ENCODE assay signal across 8 cellular contexts in genomic region chr12:21774358-21775129, GRCh38. TPM values are rescaled to one million over a fixed set of nuclear protein-coding genes. Genes with fewer than 3 reads are reported as not detected.
DNase-seq lines count a peak whose midpoint lies in the region; ATAC-seq and TF ChIP-seq lines count a peak whose summit lies in the region.

KCNJ8 (minus strand) TSS chr12:21774706; CDS start chr12:21773616, 1,090 bp downstream.

- peaks cover 13 to 16% of the 10 kb centered on the region in 2 experiments for H3K4me1 Mint-ChIP-seq in H9

- no peak for TF ChIP-seq CTCF in H9 (conservative IDR thresholded peaks at IDR 0.05)

- H3K14ac ChIP-seq in H9 (ENCODE audit: insufficient read depth, low read length): peak within 1 kb of the TSS; percentile 24

- H3K23me2 ChIP-seq in H9 (ENCODE audit: insufficient read length, low read depth, low read length, poor library complexity, severe bottlenecking): peaks cover 6% of the 10 kb centered on the region

- H4K8ac ChIP-seq in H9 (replicated peaks; ENCODE audit: insufficient read length, low read depth, low read length): no peak within 1 kb of the TSS

- no peak within 1 kb of the TSS for H3K4ac ChIP-seq in H9 (ENCODE audit: low read depth, low read length)

- DNase-seq in H9 (peak; percentile 95), SK-N-DZ (ENCODE audit: low spot score) (peak; percentile 95), fibroblast of peridontal ligament (ENCODE audit: extremely low read depth) (peak; percentile 46), myocyte (ENCODE audit: low read depth) (peak; percentile 18), middle frontal gyrus (ENCODE audit: extremely low spot score, low spot score) (no peak), activated gamma-delta T cell (lab: John Stamatoyannopoulos, UW) (no peak)

- H3T11ph ChIP-seq in H9 (ENCODE audit: low read length): no peak within 1 kb of the TSS

- ATAC-seq in GM18519 (IDR thresholded peaks at IDR 0.05; ENCODE audit: low FRiP score, unreplicated experiment) (no peak), HG02973 (IDR thresholded peaks at IDR 0.05; ENCODE audit: unreplicated experiment) (no peak)

- H3K18ac ChIP-seq in H9 (ENCODE audit: insufficient read length, low read depth, low read length): no peak within 1 kb of the TSS

- peak within 1 kb of the TSS; percentile 62 to 83 for H3K4me3 Mint-ChIP-seq in H9

- H2BK15ac ChIP-seq in H9 (ENCODE audit: low read depth, low read length): no peak within 1 kb of the TSS

- WGBS in H9 (ENCODE audit: extremely low coverage, insufficient read length, low lambda C conversion rate): no CpG with 5 or more reads among the region's 49 CpGs

- no peak within 1 kb of the TSS for H3K23ac ChIP-seq in H9 (ENCODE audit: insufficient read length, low read depth, low read length)

- no peaks in the 10 kb centered on the region for H3K9me3 ChIP-seq in H9 (ENCODE audit: control insufficient read depth, low read depth, low read length)

- peak within 1 kb of the TSS; percentile 25 for H3K4me2 ChIP-seq in H9 (ENCODE audit: insufficient read depth, insufficient read length, low read length)

- no peak within 1 kb of the TSS for H3K27ac ChIP-seq in H9 (ENCODE audit: insufficient read length, low read depth, low read length)

- no peaks in the 10 kb centered on the region for H3K79me1 ChIP-seq in H9 (ENCODE audit: insufficient read depth, low read depth, low read length, poor library complexity, severe bottlenecking)

- no peak within 1 kb of the TSS for H2BK20ac ChIP-seq in H9 (ENCODE audit: low read depth, low read length, poor library complexity, severe bottlenecking)

- H4K5ac ChIP-seq in H9 (ENCODE audit: insufficient read length, low read depth, low read length): no peak within 1 kb of the TSS

- no peak within 1 kb of the TSS for H2BK5ac ChIP-seq in H9 (ENCODE audit: insufficient read length, low read length)

- H3K56ac ChIP-seq in H9 (ENCODE audit: insufficient read length, low read depth, low read length): no peak within 1 kb of the TSS

- H3K9me3 Mint-ChIP-seq in H9: no peaks in the 10 kb centered on the region

- peaks cover 5% of the 10 kb centered on the region; the same call in 1 of the 2 replicates for H3K27me3 ChIP-seq in H9 (ENCODE audit: insufficient read depth, low read length)

- H2AFZ ChIP-seq in H9 (ENCODE audit: low read length): no peak within 1 kb of the TSS

- H2BK120ac ChIP-seq in H9 (ENCODE audit: low read depth, low read length, poor library complexity, severe bottlenecking): no peak within 1 kb of the TSS

- H3K9ac ChIP-seq in H9 (ENCODE audit: extremely low read depth, insufficient read length, low read length): no peak within 1 kb of the TSS

- no peak within 1 kb of the TSS for H2BK12ac ChIP-seq in H9 (ENCODE audit: insufficient read length, low read depth, low read length)

- H3K36me3 Mint-ChIP-seq in H9 (ENCODE audit: insufficient read depth in 1 of 3, low read depth in 3 of 3): no peaks in the 10 kb centered on the region

- no peak within 1 kb of the TSS for H3K27ac Mint-ChIP-seq in H9

- no peaks in the 10 kb centered on the region for H3K79me2 ChIP-seq in H9 (ENCODE audit: insufficient read depth, low read length)

- peaks cover 72% of the 10 kb centered on the region for H3K27me3 Mint-ChIP-seq in H9 (ENCODE audit: low read depth)

- H4K20me1 ChIP-seq in H9 (ENCODE audit: control insufficient read depth, insufficient read depth, insufficient read length): no peaks in the 10 kb centered on the region

- no peaks in the 10 kb centered on the region for H3K4me1 ChIP-seq in H9 (ENCODE audit: insufficient read depth, low read length)

- H2AK5ac ChIP-seq in H9 (ENCODE audit: insufficient read length, low read length): no peak within 1 kb of the TSS

- no peak within 1 kb of the TSS for H4K91ac ChIP-seq in H9 (ENCODE audit: insufficient read length, low read depth, low read length)

RNA-seq across cellular contexts. Expression of gene KCNJ8, which starts in this region (rescaled TPM):
- total RNA-seq in H9 (2021) (0.15 and 0.22 TPM in 2 replicates), myocyte (0.10 and 0.40 TPM in 2 replicates)
- polyA plus RNA-seq in SK-N-DZ (2014; cell fraction: cytosol; rRNA removed): 15.9 and 19.5 TPM in 2 replicates
- polyA plus RNA-seq in SK-N-DZ (2014; cell fraction: nucleus; rRNA removed): 5.8 and 6.2 TPM in 2 replicates
- not detected for polyA plus RNA-seq in myocyte (2012)

Comparison
In these comparisons a context has a peak if more than half of its experiments do, and no peak if none do; other contexts are left out.
1. Peak in DNase-seq and H3K4me2 ChIP-seq in H9; RNA of the gene not detected or under 1 TPM.
2. Peak in DNase-seq in myocyte; RNA of the gene not detected or under 1 TPM.
3. DNase-seq: peak in SK-N-DZ (single experiment) and fibroblast of peridontal ligament (single experiment); none in middle frontal gyrus (single experiment) and activated gamma-delta T cell (single experiment).